Comparison of ENCODE assay signal across 8 cellular contexts in genomic region chr3:47380601-47381316, GRCh38. TPM values are rescaled to one million over a fixed set of nuclear protein-coding genes. Genes with fewer than 3 reads are reported as not detected.
DNase-seq lines count a peak whose midpoint lies in the region; ATAC-seq and TF ChIP-seq lines count a peak whose summit lies in the region.

TSS of gene PTPN23 (plus strand) at chr3:47381021. CDS start at chr3:47381097, 76 bp downstream.

- H3K4me1 Mint-ChIP-seq in activated B cell treated with CpG ODN at 0.5 μM for 24 hours, result peaks cover 49% of the 10 kb centered on the region

- peaks cover 30% of the 10 kb centered on the region for H3K36me3 Mint-ChIP-seq in activated B cell treated with CpG ODN at 0.5 μM for 24 hours (ENCODE audit: low read depth)

- intact Hi-C loops in activated B cell treated with CpG ODN at 0.5 μM for 24 hours (cut with micrococcal nuclease), result loop anchor here (1.0 to 5.0 kb wide), 8 partner anchors 33 to 408 kb away; partner anchors contain the start of genes CCDC12, ELP6, KIF9 and KLHL18

- in situ Hi-C loops in GM18951 (cut with MboI; ENCODE audit: low sequenced_read_pairs, unreplicated experiment), result no loop called here

- peak within 1 kb of the TSS; percentile 95 for H3K4me3 Mint-ChIP-seq in activated B cell treated with CpG ODN at 0.5 μM for 24 hours

- no peaks in the 10 kb centered on the region for H3K27me3 Mint-ChIP-seq in activated B cell treated with CpG ODN at 0.5 μM for 24 hours

- H3K27ac Mint-ChIP-seq in activated B cell treated with CpG ODN at 0.5 μM for 24 hours, result peak within 1 kb of the TSS; percentile 96

- peak; percentile 99 for DNase-seq in AG08395 (ENCODE audit: low spot score)
- peak; percentile 97 for DNase-seq in NCI-H345 (lab: John Stamatoyannopoulos, UW)
- DNase-seq in activated B cell treated with CpG ODN at 0.5 μM for 24 hours, result peak; percentile 98
- peak; percentile 59 to 100 (median 98) for DNase-seq in caudate nucleus (lab: John Stamatoyannopoulos, UW)
- DNase-seq in iPS-NIHi7 (ENCODE audit: extremely low spot score), result peak; percentile 100
- DNase-seq in smooth muscle cell of the brain vasculature (ENCODE audit: low read depth, low spot score), result peak; percentile 98

- peak; percentile 96 for TF ChIP-seq POLR2A in GM18951 (IDR thresholded peaks at IDR 0.05; ENCODE audit: extremely low read depth, insufficient read depth, insufficient read length)

- peak; percentile 78 for ATAC-seq in HG03196 (IDR thresholded peaks at IDR 0.05; ENCODE audit: unreplicated experiment)
- ATAC-seq in activated B cell treated with CpG ODN at 0.5 μM for 24 hours (ENCODE audit: low read depth), result peak; percentile 80

- H3K9me3 Mint-ChIP-seq in activated B cell treated with CpG ODN at 0.5 μM for 24 hours, result no peaks in the 10 kb centered on the region

- no peak for TF ChIP-seq CTCF in activated B cell treated with CpG ODN at 0.5 μM for 24 hours (IDR thresholded peaks at IDR 0.05)

- peak within 1 kb of the TSS; percentile 93 for H3K27ac ChIP-seq in caudate nucleus (ENCODE audit: low read depth, low read length)

- POLR2A ChIA-PET in activated B cell treated with CpG ODN at 0.5 μM for 24 hours (lab: Charles Lee), result interaction anchor here (0.6 to 1.6 kb wide), 15 partner anchors 18 to 874 kb away, joined by 3 to 13 read pairs (median 5); partner anchors contain the start of genes ELP6, KLHL18, NBEAL2 and SCAP

- CTCF ChIA-PET in activated B cell treated with CpG ODN at 0.5 μM for 24 hours (lab: Charles Lee), result interaction anchor here (0.6 to 1.1 kb wide), 3 partner anchors 25 to 275 kb away, joined by 3 to 5 read pairs (median 3); no protein-coding TSS in a partner anchor

RNA-seq across cellular contexts. Expression of gene PTPN23, which starts in this region (rescaled TPM):
- 44.0 and 50.3 TPM in 2 replicates for total RNA-seq in activated B cell treated with CpG ODN at 0.5 μM for 24 hours

Comparison
In these comparisons a context has a peak if more than half of its experiments do, and no peak if none do; other contexts are left out.
1. Peak in every context shown above with its lines: DNase-seq, ATAC-seq and H3K27ac ChIP-seq.